ENCODE assay signal across 1 cellular context in genomic region chr1:109610609-109611307, GRCh38.
TF ChIP-seq lines count a peak whose summit lies in the region.

No MANE protein-coding gene starts in this region.

TF ChIP-seq in IMR-90, 13 proteins besides CTCF, POLR2A, EP300 and RAD21:
- TF ChIP-seq, protein P1, sequence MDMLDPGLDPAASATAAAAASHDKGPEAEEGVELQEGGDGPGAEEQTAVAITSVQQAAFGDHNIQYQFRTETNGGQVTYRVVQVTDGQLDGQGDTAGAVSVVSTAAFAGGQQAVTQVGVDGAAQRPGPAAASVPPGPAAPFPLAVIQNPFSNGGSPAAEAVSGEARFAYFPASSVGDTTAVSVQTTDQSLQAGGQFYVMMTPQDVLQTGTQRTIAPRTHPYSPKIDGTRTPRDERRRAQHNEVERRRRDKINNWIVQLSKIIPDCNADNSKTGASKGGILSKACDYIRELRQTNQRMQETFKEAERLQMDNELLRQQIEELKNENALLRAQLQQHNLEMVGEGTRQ (IDR thresholded peaks at IDR 0.05; ENCODE audit: low read depth, low read length) = no peak
- TF ChIP-seq, protein P2, sequence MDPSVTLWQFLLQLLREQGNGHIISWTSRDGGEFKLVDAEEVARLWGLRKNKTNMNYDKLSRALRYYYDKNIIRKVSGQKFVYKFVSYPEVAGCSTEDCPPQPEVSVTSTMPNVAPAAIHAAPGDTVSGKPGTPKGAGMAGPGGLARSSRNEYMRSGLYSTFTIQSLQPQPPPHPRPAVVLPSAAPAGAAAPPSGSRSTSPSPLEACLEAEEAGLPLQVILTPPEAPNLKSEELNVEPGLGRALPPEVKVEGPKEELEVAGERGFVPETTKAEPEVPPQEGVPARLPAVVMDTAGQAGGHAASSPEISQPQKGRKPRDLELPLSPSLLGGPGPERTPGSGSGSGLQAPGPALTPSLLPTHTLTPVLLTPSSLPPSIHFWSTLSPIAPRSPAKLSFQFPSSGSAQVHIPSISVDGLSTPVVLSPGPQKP (IDR thresholded peaks at IDR 0.05; ENCODE audit: borderline replicate concordance, low read depth, low read length) = no peak
- TF ChIP-seq BHLHE40 (IDR thresholded peaks at IDR 0.05; ENCODE audit: low read depth, low read length) (no peak), CEBPB (IDR thresholded peaks at IDR 0.05; ENCODE audit: low read depth, low read length) (peak; percentile 2; the same call in 1 of the 2 replicates), FOS (IDR thresholded peaks at IDR 0.05; ENCODE audit: low read depth, low read length) (no peak)
